ENCODE assay signal across 8 cellular contexts in genomic region chr11:46247664-46248063, GRCh38. TPM values are rescaled to one million over a fixed set of nuclear protein-coding genes. Genes with fewer than 3 reads are reported as not detected.
DNase-seq lines count a peak whose midpoint lies in the region; ATAC-seq, FAIRE-seq and TF ChIP-seq lines count a peak whose summit lies in the region.

No MANE protein-coding gene starts in this region.

- TF ChIP-seq RAD21 in neural cell (conservative IDR thresholded peaks at IDR 0.05) = peak; percentile 71

- H3K27me3 Mint-ChIP-seq in Caco-2 (ENCODE audit: insufficient read depth, unreplicated experiment) = no peaks in the 10 kb centered on the region
- H3K27me3 Mint-ChIP-seq in natural killer cell (ENCODE audit: low read depth in 2 of 2) = peaks cover 0 to 10% of the 10 kb centered on the region in 2 donors

- POLR2A ChIA-PET in Caco-2 (lab: Charles Lee) = no interaction called here

- peak; percentile 83 for DNase-seq in Caco-2
- DNase-seq in HT1080 (ENCODE audit: low read depth) = peak; percentile 48
- peak; percentile 44 for DNase-seq in OCI-M1 (lab: John Stamatoyannopoulos, UW)
- peak; percentile 71 for DNase-seq in bronchial epithelial cell (ENCODE audit: low read depth)
- DNase-seq in natural killer cell = no peak

- H3K9ac ChIP-seq in neural cell (ENCODE audit: low read length) = no peak overlapping the region

- peaks cover 26% of the 10 kb centered on the region for H3K36me3 Mint-ChIP-seq in Caco-2 (ENCODE audit: insufficient read depth, unreplicated experiment)
- no peaks in the 10 kb centered on the region for H3K36me3 Mint-ChIP-seq in natural killer cell

- H3K36me3 ChIP-seq in Caco-2 (ENCODE audit: control insufficient read depth, insufficient read depth, low read length) (no peaks in the 10 kb centered on the region), bronchial epithelial cell (ENCODE audit: control insufficient read depth, insufficient read depth, low read length) (no peaks in the 10 kb centered on the region), neural cell (ENCODE audit: insufficient read depth, low read length) (no peaks in the 10 kb centered on the region)

- H3K27ac ChIP-seq in neural cell (ENCODE audit: low read length) = no peak overlapping the region

- no TSS peak for BruUV-seq in Caco-2 (replicated peaks; lab: Mats Ljungman, UMichigan)

- H3K9me2 ChIP-seq in neural cell (ENCODE audit: insufficient read depth, low read length) = no peaks in the 10 kb centered on the region

- peak overlapping the region; percentile 98 for H3K27ac Mint-ChIP-seq in Caco-2 (ENCODE audit: unreplicated experiment)
- H3K27ac Mint-ChIP-seq in natural killer cell = no peak overlapping the region

- CTCF ChIA-PET in Caco-2 (lab: Charles Lee) = interaction anchor here (1.3 to 1.4 kb wide), 3 partner anchors 26 to 61 kb away, joined by 5 read pairs; no protein-coding TSS in a partner anchor

- no peaks in the 10 kb centered on the region for H3K79me2 ChIP-seq in neural cell (replicated peaks; ENCODE audit: insufficient read depth, low read length)

- no peak for FAIRE-seq in bronchial epithelial cell (lab: Jason Lieb, UNC)

- no peak for TF ChIP-seq EP300 in neural cell (conservative IDR thresholded peaks at IDR 0.05; ENCODE audit: poor library complexity, severe bottlenecking)

- H2AFZ ChIP-seq in neural cell (ENCODE audit: low read depth, low read length) = no peak overlapping the region

- no peak overlapping the region for H3K4me2 ChIP-seq in neural cell (ENCODE audit: low read length)

- H3K9me3 ChIP-seq in Caco-2 (no peaks in the 10 kb centered on the region; the same call in 1 of the 2 replicates), neural cell (ENCODE audit: low read length) (no peaks in the 10 kb centered on the region)

- H3K9me3 Mint-ChIP-seq in Caco-2 (ENCODE audit: unreplicated experiment) (no peaks in the 10 kb centered on the region), natural killer cell (no peaks in the 10 kb centered on the region)

- peaks cover 53% of the 10 kb centered on the region for H3K4me1 ChIP-seq in Caco-2

- H3K4me1 Mint-ChIP-seq in Caco-2 (ENCODE audit: low read depth, unreplicated experiment) (peaks cover 56% of the 10 kb centered on the region), natural killer cell (peaks cover 0 to 10% of the 10 kb centered on the region in 2 donors)

- H3K4me3 ChIP-seq in Caco-2 (ENCODE audit: low read depth, low read length) (no peak overlapping the region), bronchial epithelial cell (ENCODE audit: low read depth, low read length) (no peak overlapping the region), neural cell (ENCODE audit: low read length) (no peak overlapping the region)

- no peaks in the 10 kb centered on the region for H3F3A ChIP-seq in neural cell (ENCODE audit: insufficient read depth, low read length, poor library complexity, severe bottlenecking)

- H4K20me1 ChIP-seq in neural cell (ENCODE audit: insufficient read depth) = no peaks in the 10 kb centered on the region

- intact Hi-C loops in Caco-2 (cut with micrococcal nuclease; ENCODE audit: unreplicated experiment) = loop anchor here (1.0 kb wide), 3 partner anchors 30 to 68 kb away; partner anchors contain the start of gene CREB3L1
- intact Hi-C loops in natural killer cell (cut with micrococcal nuclease) = no loop called here

- H3K4me3 Mint-ChIP-seq in Caco-2 (ENCODE audit: unreplicated experiment) (peak overlapping the region; percentile 10), natural killer cell (no peak overlapping the region)

- ATAC-seq in GM18858 (IDR thresholded peaks at IDR 0.05; ENCODE audit: unreplicated experiment) = no peak
- ATAC-seq in GM21515 (IDR thresholded peaks at IDR 0.05; ENCODE audit: unreplicated experiment) = no peak
- ATAC-seq in natural killer cell = no peak

- peak; percentile 69 to 81 for TF ChIP-seq CTCF in Caco-2 (IDR thresholded peaks at IDR 0.05; ENCODE audit: insufficient read depth in 1 of 2, low read depth in 1 of 2, low read length in 1 of 2, severe bottlenecking in 1 of 2, unreplicated experiment in 1 of 2)
- peak; percentile 70 for TF ChIP-seq CTCF in bronchial epithelial cell (IDR thresholded peaks at IDR 0.05; ENCODE audit: insufficient read depth, low read length, severe bottlenecking)
- TF ChIP-seq CTCF in neural cell (IDR thresholded peaks at IDR 0.05; ENCODE audit: poor library complexity, severe bottlenecking) = peak; percentile 65
- TF ChIP-seq CTCF in natural killer cell (IDR thresholded peaks at IDR 0.05) = no peak

- H3K27me3 ChIP-seq in Caco-2 (replicated peaks; ENCODE audit: control insufficient read depth, insufficient read depth, low read length) (no peaks in the 10 kb centered on the region), bronchial epithelial cell (ENCODE audit: control insufficient read depth, insufficient read depth, low read length) (no peaks in the 10 kb centered on the region), neural cell (ENCODE audit: insufficient read depth, low read depth, low read length) (no peaks in the 10 kb centered on the region)

TF ChIP-seq in neural cell, 6 proteins besides CTCF, POLR2A, EP300 and RAD21:
- TF ChIP-seq TAF1 (IDR thresholded peaks at IDR 0.05; ENCODE audit: low read depth) (no peak), SMC3 (conservative IDR thresholded peaks at IDR 0.05; ENCODE audit: poor library complexity) (peak; percentile 67)

RNA-seq across cellular contexts. Expression of gene CREB3L1, which starts 29.8 kb away (rescaled TPM):
- total RNA-seq in Caco-2 (2022) (24.9 and 29.5 TPM in 2 replicates), bronchial epithelial cell (0.13 and 0.53 TPM in 2 replicates), natural killer cell (not detected)
- 3.3 and 5.1 TPM in 2 replicates for total RNA-seq in HT1080 (2014; rRNA removed; shearing (Covaris generic))
- polyA plus RNA-seq in HT1080 (2015; cell fraction: cytosol; rRNA removed) = 11.6 and 12.7 TPM in 2 replicates
- polyA plus RNA-seq in HT1080 (2015; cell fraction: nucleus; rRNA removed) = 6.8 and 7.7 TPM in 2 replicates
- polyA plus RNA-seq in neural cell = not detected in 2 replicates
- not detected in 2 replicates for polyA minus RNA-seq in neural cell
